Comparison of ENCODE assay signal across 20 cellular contexts in genomic region chr2:241286348-241287090, GRCh38. TPM values are rescaled to one million over a fixed set of nuclear protein-coding genes. Genes with fewer than 3 reads are reported as not detected.
DNase-seq lines count a peak whose midpoint lies in the region; ATAC-seq, FAIRE-seq and TF ChIP-seq lines count a peak whose summit lies in the region.
"Had no signal": no experiment of that assay in that cellular context is flagged by ENCODE, and none has a peak within 500 bp of the region (broad histone marks: within the 10 kb centered on the region; RNA-seq: fewer than 3 reads in every experiment).

No MANE protein-coding gene starts in this region.

- no peaks in the 10 kb centered on the region for H3K4me1 ChIP-seq in CD8-positive, alpha-beta T cell (ENCODE audit: insufficient read depth, low read length)
- H3K4me1 ChIP-seq in HEK293 (ENCODE audit: control insufficient read depth, insufficient read depth, low read length) (no peaks in the 10 kb centered on the region), K562 (replicated peaks in 1 of 2; ENCODE audit: control insufficient read depth in 2 of 2, insufficient read depth in 2 of 2, low read length in 2 of 2) (peaks cover 0 to 13% of the 10 kb centered on the region in 2 experiments; a peak in 2 of 5 replicates), neural progenitor cell (no peaks in the 10 kb centered on the region), vagina (peaks cover 15% of the 10 kb centered on the region)

- no peaks in the 10 kb centered on the region for H3K36me3 ChIP-seq in CD8-positive, alpha-beta T cell (ENCODE audit: insufficient read depth, low read length)
- H3K36me3 ChIP-seq in HEK293 (ENCODE audit: control insufficient read depth in 2 of 2, insufficient read depth in 1 of 2, low read length in 2 of 2), result peaks cover 0 to 4% of the 10 kb centered on the region in 2 experiments; a peak in 2 of 3 replicates
- H3K36me3 ChIP-seq in K562 (ENCODE audit: control insufficient read depth, insufficient read depth, low read length), result peaks cover 29% of the 10 kb centered on the region; the same call in 2 of the 3 replicates
- H3K36me3 ChIP-seq in neural progenitor cell, result no peaks in the 10 kb centered on the region
- H3K36me3 ChIP-seq in vagina, result no peaks in the 10 kb centered on the region

- no TSS peak for BruUV-seq in K562 (replicated peaks; lab: Mats Ljungman, UMichigan)

- H3K27me3 ChIP-seq in CD8-positive, alpha-beta T cell (ENCODE audit: insufficient read depth, low read length), result no peaks in the 10 kb centered on the region
- H3K27me3 ChIP-seq in K562 (ENCODE audit: control insufficient read depth in 2 of 2, insufficient read depth in 2 of 2, low read length in 2 of 2) (no peaks in the 10 kb centered on the region), neural progenitor cell (no peaks in the 10 kb centered on the region), vagina (no peaks in the 10 kb centered on the region)
- H3K27me3 ChIP-seq: BLaER1 treated with 17β-estradiol and CSF1 and Interleukin-3, amounts not matched to agents 10 nM and 100 nM; Peyer's patch had no signal

- no peak overlapping the region for H2AFZ ChIP-seq in K562 (ENCODE audit: low read depth, low read length)
- no peak overlapping the region for H2AFZ ChIP-seq in neural progenitor cell (replicated peaks)

- H3K4me2 ChIP-seq in K562 (ENCODE audit: insufficient read depth, low read length), result no peak overlapping the region
- no peak overlapping the region for H3K4me2 ChIP-seq in neural progenitor cell
- H3K4me2 ChIP-seq: BLaER1 treated with 17β-estradiol and CSF1 and Interleukin-3, amounts not matched to agents 10 nM and 100 nM; KMS-11 had no signal

- no peaks in the 10 kb centered on the region for H3F3A ChIP-seq in neural progenitor cell (ENCODE audit: low read depth)

- no peak overlapping the region for H3K27ac ChIP-seq in CD8-positive, alpha-beta T cell (ENCODE audit: low read depth, low read length)
- H3K27ac ChIP-seq in HEK293 (ENCODE audit: extremely low read depth, low read depth, low read length) (no peak overlapping the region), K562 (ENCODE audit: extremely low read depth, low read depth, low read length) (no peak overlapping the region), neural progenitor cell (no peak overlapping the region), vagina (no peak overlapping the region)
- H3K27ac ChIP-seq: BLaER1 treated with 17β-estradiol and CSF1 and Interleukin-3, amounts not matched to agents 10 nM and 100 nM; KMS-11; Peyer's patch had no signal

- no peaks in the 10 kb centered on the region for H3K9me1 ChIP-seq in K562 (ENCODE audit: control insufficient read depth, insufficient read depth, low read length)

- POLR2A ChIA-PET in CD8-positive, alpha-beta T cell (lab: Charles Lee), result no interaction called here
- POLR2A ChIA-PET in HEK293 (lab: Yijun Ruan, JAX) (no interaction called here), K562 (lab: Yijun Ruan, JAX) (no interaction called here)

- TF ChIP-seq EP300 in K562 (IDR thresholded peaks at IDR 0.05; ENCODE audit: low read length), result no peak

- H3K27ac Mint-ChIP-seq in CD8-positive, alpha-beta T cell, result peak overlapping the region; percentile 52
- H3K27ac Mint-ChIP-seq in neural progenitor cell, result peak overlapping the region; percentile 50

- no peak for ATAC-seq in CD8-positive, alpha-beta T cell
- ATAC-seq in K562 (no peak), HG03469 (IDR thresholded peaks at IDR 0.05; ENCODE audit: unreplicated experiment) (no peak)

- in situ Hi-C loops in K562 (cut with MboI), result no loop called here

- FAIRE-seq in K562 (lab: Jason Lieb, UNC), result no peak
- no peak for FAIRE-seq in HTR-8/SVneo (lab: Jason Lieb, UNC)
- FAIRE-seq: G401.6 had no signal

- no peak overlapping the region for H3K4me3 Mint-ChIP-seq in CD8-positive, alpha-beta T cell
- H3K4me3 Mint-ChIP-seq in neural progenitor cell, result no peak overlapping the region

- TF ChIP-seq CTCF in CD8-positive, alpha-beta T cell (IDR thresholded peaks at IDR 0.05), result no peak
- TF ChIP-seq CTCF in HEK293 (tag by site-specific recombination; IDR thresholded peaks at IDR 0.05), result no peak
- no peak for TF ChIP-seq CTCF in K562 (IDR thresholded peaks at IDR 0.05 in 2 of 3, conservative IDR thresholded peaks at IDR 0.05 in 1 of 3; ENCODE audit: insufficient read depth in 2 of 3, low read depth in 1 of 3, low read length in 3 of 3)
- no peak for TF ChIP-seq CTCF in neural progenitor cell (IDR thresholded peaks at IDR 0.05)
- TF ChIP-seq CTCF in vagina (IDR thresholded peaks at IDR 0.05), result no peak

- 90% methylated on average over 9 of the region's 9 CpGs for WGBS in K562 (ENCODE audit: insufficient coverage, low coverage, missing lambda C conversion rate)

- CTCF ChIA-PET in CD8-positive, alpha-beta T cell (lab: Charles Lee), result no interaction called here
- CTCF ChIA-PET in HEK293 (lab: Yijun Ruan, JAX) (no interaction called here), K562 (lab: Yijun Ruan, JAX; ENCODE audit: low intra/inter-chr PET ratio) (no interaction called here)

- H3K9me3 Mint-ChIP-seq in CD8-positive, alpha-beta T cell, result no peaks in the 10 kb centered on the region
- no peaks in the 10 kb centered on the region for H3K9me3 Mint-ChIP-seq in neural progenitor cell

- intact Hi-C loops in CD8-positive, alpha-beta T cell (cut with DNase I, micrococcal nuclease), result no loop called here
- intact Hi-C loops in K562 (cut with micrococcal nuclease), result no loop called here
- intact Hi-C loops in vagina (cut with DNase I), result loop anchor here (5.0 kb wide), 1 partner anchor 109 kb away; no protein-coding TSS in a partner anchor

- no peak for DNase-seq in CD8-positive, alpha-beta T cell
- DNase-seq in K562 (ENCODE audit: extremely low read depth in 1 of 4, low spot score in 3 of 4) (no peak), neural progenitor cell (ENCODE audit: low spot score) (no peak), vagina (ENCODE audit: extremely low spot score in 2 of 2) (no peak), mesenteric fat pad (ENCODE audit: low spot score) (no peak), HTR-8/SVneo (ENCODE audit: insufficient read length, low spot score) (no peak)
- DNase-seq: DND-41; HCEC 1CT; NCI-H1417 treated with DMSO at 0.1 percent for 48 hours; NCI-H2029; NCI-H446; NK-92 treated with Interleukin-12 subunit alpha and Interleukin-12 subunit beta, amount 100 ng/mL, for 24 hours; Peyer's patch; SIG-M5; T-helper 1 cell had no signal

- peaks cover 66% of the 10 kb centered on the region for H3K4me1 Mint-ChIP-seq in CD8-positive, alpha-beta T cell (ENCODE audit: low read depth)
- H3K4me1 Mint-ChIP-seq in neural progenitor cell, result peaks cover 4% of the 10 kb centered on the region

- H3K27me3 Mint-ChIP-seq in CD8-positive, alpha-beta T cell (ENCODE audit: low read depth), result no peaks in the 10 kb centered on the region
- no peaks in the 10 kb centered on the region for H3K27me3 Mint-ChIP-seq in neural progenitor cell (ENCODE audit: insufficient read depth, low read depth)

- H3K36me3 Mint-ChIP-seq in CD8-positive, alpha-beta T cell, result peaks cover 25% of the 10 kb centered on the region
- peaks cover 13% of the 10 kb centered on the region for H3K36me3 Mint-ChIP-seq in neural progenitor cell

- peaks cover 80% of the 10 kb centered on the region for H3K79me2 ChIP-seq in K562 (ENCODE audit: control insufficient read depth, insufficient read depth, low read length)
- peaks cover 99% of the 10 kb centered on the region for H3K79me2 ChIP-seq in neural progenitor cell (ENCODE audit: low read depth)

- H4K20me1 ChIP-seq in K562 (replicated peaks; ENCODE audit: control insufficient read depth, insufficient read depth, low read length), result peaks cover 10% of the 10 kb centered on the region; the same call in 1 of the 2 replicates
- H4K20me1 ChIP-seq in neural progenitor cell (ENCODE audit: low read depth), result peaks cover 53% of the 10 kb centered on the region

- no peak for TF ChIP-seq RAD21 in K562 (CRISPR knock-in tag; conservative IDR thresholded peaks at IDR 0.05 in 1 of 2, IDR thresholded peaks at IDR 0.05 in 1 of 2)

- H3K9me3 ChIP-seq in CD8-positive, alpha-beta T cell (ENCODE audit: low read length), result no peaks in the 10 kb centered on the region
- no peaks in the 10 kb centered on the region for H3K9me3 ChIP-seq in HEK293 (ENCODE audit: control insufficient read depth, insufficient read depth, low read depth, low read length)
- H3K9me3 ChIP-seq in K562 (replicated peaks; ENCODE audit: control insufficient read depth, insufficient read depth, low read depth, low read length), result no peaks in the 10 kb centered on the region
- H3K9me3 ChIP-seq in neural progenitor cell (ENCODE audit: low read depth), result no peaks in the 10 kb centered on the region
- no peaks in the 10 kb centered on the region for H3K9me3 ChIP-seq in vagina
- H3K9me3 ChIP-seq: BLaER1 treated with 17β-estradiol and CSF1 and Interleukin-3, amounts not matched to agents 10 nM and 100 nM; Peyer's patch had no signal

- TF ChIP-seq POLR2A in K562 (conservative IDR thresholded peaks at IDR 0.05) (no peak), vagina (IDR thresholded peaks at IDR 0.05) (no peak)

- no peak overlapping the region for H3K9ac ChIP-seq in K562 (ENCODE audit: insufficient read depth in 1 of 2, low read depth in 2 of 2, low read length in 2 of 2)
- H3K9ac ChIP-seq in neural progenitor cell, result no peak overlapping the region
- H3K9ac ChIP-seq: BLaER1 treated with 17β-estradiol and CSF1 and Interleukin-3, amounts not matched to agents 10 nM and 100 nM; KMS-11 had no signal

- no peak overlapping the region for H3K4me3 ChIP-seq in CD8-positive, alpha-beta T cell (ENCODE audit: low read depth, low read length)
- no peak overlapping the region for H3K4me3 ChIP-seq in HEK293 (ENCODE audit: low read depth, low read length)
- no peak overlapping the region for H3K4me3 ChIP-seq in K562
- H3K4me3 ChIP-seq in neural progenitor cell, result no peak overlapping the region
- no peak overlapping the region for H3K4me3 ChIP-seq in vagina
- H3K4me3 ChIP-seq: BLaER1 treated with 17β-estradiol and CSF1 and Interleukin-3, amounts not matched to agents 10 nM and 100 nM; Peyer's patch had no signal

RNA-seq across cellular contexts. Expression of gene HDLBP, which starts 29.0 kb away (rescaled TPM):
- total RNA-seq in CD8-positive, alpha-beta T cell, result 100 to 1,000 TPM in 1 of 2 experiments, 10 to 100 TPM in 1; 97.5 to 104 TPM
- 614 and 791 TPM in 2 replicates for total RNA-seq in K562 (2011; cell fraction: chromatin; rRNA removed; ENCODE audit: low replicate concordance)
- 306 TPM in 2 replicates for total RNA-seq in K562 (2011; cell fraction: nucleolus; rRNA removed)
- total RNA-seq in K562 (2011; cell fraction: nucleoplasm; rRNA removed), result 325 and 335 TPM in 2 replicates
- 254 and 333 TPM in 2 replicates for total RNA-seq in K562 (2014; rRNA removed)
- total RNA-seq in K562 (2014; rRNA removed; fragmentation: Illumina TruSeq; extraction: Trizol), result 123 and 130 TPM in 2 replicates
- total RNA-seq in K562 (2015; rRNA removed; fragmentation: Illumina TruSeq; extraction: Trizol), result 163 and 180 TPM in 2 replicates
- total RNA-seq in K562 (2021), result 221 and 223 TPM in 2 replicates
- polyA plus RNA-seq in K562 (2011; rRNA removed), result 106 and 166 TPM in 2 replicates
- 115 and 144 TPM in 2 replicates for polyA plus RNA-seq in K562 (2011; cell fraction: cytosol; rRNA removed)
- 272 and 310 TPM in 2 replicates for polyA plus RNA-seq in K562 (2011; cell fraction: nucleus; rRNA removed)
- 126 and 183 TPM in 2 replicates for polyA plus RNA-seq in K562 (2012)
- 240 and 378 TPM in 2 replicates for polyA plus RNA-seq in K562 (2014; fragmentation: Illumina TruSeq; extraction: Trizol)
- 10 to 100 TPM; 24.4 to 68.4 TPM for polyA plus RNA-seq in K562 (2014; fragmentation: Nextera tagmentation; extraction: Ambion mirVana)
- 111 and 146 TPM in 2 replicates for polyA plus RNA-seq in K562 (2014; rRNA removed)
- 213 and 275 TPM in 2 replicates for polyA minus RNA-seq in K562 (2011; rRNA and poly(A)+ RNA removed)
- polyA minus RNA-seq in K562 (2011; cell fraction: cytosol; rRNA and poly(A)+ RNA removed), result 161 and 189 TPM in 2 replicates
- 111 and 215 TPM in 2 replicates for polyA minus RNA-seq in K562 (2011; cell fraction: nucleus; rRNA and poly(A)+ RNA removed)
- total RNA-seq in neural progenitor cell (ENCODE audit: low replicate concordance), result 251 and 269 TPM in 2 replicates
- total RNA-seq in vagina, result 300 TPM
- 492 TPM for total RNA-seq in mesenteric fat pad

RNA-seq across cellular contexts. Expression of gene SEPTIN2, which starts 29.2 kb away (rescaled TPM):
- 100 to 1,000 TPM; 216 to 246 TPM for total RNA-seq in CD8-positive, alpha-beta T cell
- total RNA-seq in K562 (2011; cell fraction: chromatin; rRNA removed; ENCODE audit: low replicate concordance), result 162 and 401 TPM in 2 replicates
- total RNA-seq in K562 (2011; cell fraction: nucleolus; rRNA removed), result 89.9 and 107 TPM in 2 replicates
- total RNA-seq in K562 (2011; cell fraction: nucleoplasm; rRNA removed), result 233 and 405 TPM in 2 replicates
- 132 and 145 TPM in 2 replicates for total RNA-seq in K562 (2014; rRNA removed)
- total RNA-seq in K562 (2014; rRNA removed; fragmentation: Illumina TruSeq; extraction: Trizol), result 169 and 197 TPM in 2 replicates
- 149 and 166 TPM in 2 replicates for total RNA-seq in K562 (2015; rRNA removed; fragmentation: Illumina TruSeq; extraction: Trizol)
- total RNA-seq in K562 (2021), result 144 and 162 TPM in 2 replicates
- polyA plus RNA-seq in K562 (2011; rRNA removed), result 271 and 367 TPM in 2 replicates
- polyA plus RNA-seq in K562 (2011; cell fraction: cytosol; rRNA removed), result 90.2 and 172 TPM in 2 replicates
- polyA plus RNA-seq in K562 (2011; cell fraction: nucleus; rRNA removed), result 157 and 224 TPM in 2 replicates
- 139 and 187 TPM in 2 replicates for polyA plus RNA-seq in K562 (2012)
- 232 and 235 TPM in 2 replicates for polyA plus RNA-seq in K562 (2014; fragmentation: Illumina TruSeq; extraction: Trizol)
- polyA plus RNA-seq in K562 (2014; fragmentation: Nextera tagmentation; extraction: Ambion mirVana), result 100 to 1,000 TPM; 121 to 201 TPM
- polyA plus RNA-seq in K562 (2014; rRNA removed), result 164 and 179 TPM in 2 replicates
- polyA minus RNA-seq in K562 (2011; rRNA and poly(A)+ RNA removed), result 260 and 291 TPM in 2 replicates
- 84.3 and 90.8 TPM in 2 replicates for polyA minus RNA-seq in K562 (2011; cell fraction: cytosol; rRNA and poly(A)+ RNA removed)
- polyA minus RNA-seq in K562 (2011; cell fraction: nucleus; rRNA and poly(A)+ RNA removed), result 82.0 and 123 TPM in 2 replicates
- 452 and 632 TPM in 2 replicates for total RNA-seq in neural progenitor cell (ENCODE audit: low replicate concordance)
- total RNA-seq in vagina, result 198 TPM
- total RNA-seq in mesenteric fat pad, result 403 TPM
